20 cellular contexts compared by ENCODE assay signal in genomic region chr4:183936047-183936446, GRCh38. TPM values are rescaled to one million over a fixed set of nuclear protein-coding genes. Genes with fewer than 3 reads are reported as not detected.
"Had no signal": no experiment of that assay in that cellular context is flagged by ENCODE, and none has a peak within 500 bp of the region (broad histone marks: within the 10 kb centered on the region; RNA-seq: fewer than 3 reads in every experiment).

No MANE protein-coding gene starts in this region.

- H3K9me3 ChIP-seq: ascending aorta, breast epithelium, gastrocnemius medialis, mucosa of descending colon, upper lobe of right lung had no signal

- H3K36me3 Mint-ChIP-seq: naive thymus-derived CD4-positive, alpha-beta T cell had no signal

- DNase-seq: activated CD4-positive, alpha-beta T cell treated with anti-CD3 and anti-CD28 coated beads, Interleukin-2, amount 50 U/mL, for 1 hour; activated CD4-positive, CD25-positive, alpha-beta regulatory T cell; activated CD8-positive, alpha-beta memory T cell treated with anti-CD3 and anti-CD28 coated beads, Interleukin-2, amount 50 U/mL, for 4 hours; activated effector memory CD4-positive, alpha-beta T cell treated with anti-CD3 and anti-CD28 coated beads, Interleukin-2, amount 50 U/mL, for 16 hours; activated naive CD4-positive, alpha-beta T cell treated with anti-CD3 and anti-CD28 coated beads, Interleukin-2, amount 50 U/mL, for 16 hours; activated T-cell treated with anti-CD3 and anti-CD28 coated beads, Interleukin-2, amount 50 U/mL, for 4 hours; effector CD4-positive, alpha-beta T cell; gastrocnemius medialis; mucosa of descending colon; naive thymus-derived CD4-positive, alpha-beta T cell; retina; stimulated activated CD4-positive, alpha-beta T cell treated with anti-CD3 and anti-CD28 coated beads, Interleukin-12 subunit alpha, Interleukin-12 subunit beta, amount 100 ng/mL, for 4 hours; stimulated activated CD4-positive, alpha-beta T cell treated with anti-CD3 and anti-CD28 coated beads, Interleukin-1b, Interleukin-23, amount 100 ng/mL, for 48 hours; stimulated activated CD8-positive, alpha-beta memory T cell treated with anti-CD3 and anti-CD28 coated beads, Interleukin-4, amount 100 ng/mL, for 48 hours; stimulated activated naive CD4-positive, alpha-beta T cell; T-helper 1 cell; T-helper 9 cell; upper lobe of right lung had no signal

- H3K27me3 ChIP-seq: ascending aorta, breast epithelium, gastrocnemius medialis, upper lobe of right lung had no signal

- H3K4me3 Mint-ChIP-seq: activated T-cell treated with anti-CD3 and anti-CD28 coated beads, Interleukin-2, amount 50 U/mL, for 4 hours; naive thymus-derived CD4-positive, alpha-beta T cell had no signal

- H3K4me1 Mint-ChIP-seq: naive thymus-derived CD4-positive, alpha-beta T cell had no signal

- ATAC-seq: activated T-cell treated with anti-CD3 and anti-CD28 coated beads, Interleukin-2, amount 50 U/mL, for 4 hours; gastrocnemius medialis; mucosa of descending colon; naive thymus-derived CD4-positive, alpha-beta T cell; upper lobe of right lung had no signal

- H3K27ac Mint-ChIP-seq: naive thymus-derived CD4-positive, alpha-beta T cell had no signal

- H3K27ac ChIP-seq: ascending aorta, breast epithelium, gastrocnemius medialis, upper lobe of right lung had no signal

- H3K36me3 ChIP-seq: ascending aorta, breast epithelium, gastrocnemius medialis, upper lobe of right lung had no signal

- H3K4me3 ChIP-seq: ascending aorta, breast epithelium, gastrocnemius medialis, mucosa of descending colon, upper lobe of right lung had no signal

- H3K9me3 Mint-ChIP-seq: activated T-cell treated with anti-CD3 and anti-CD28 coated beads, Interleukin-2, amount 50 U/mL, for 4 hours; naive thymus-derived CD4-positive, alpha-beta T cell had no signal

- H3K4me1 ChIP-seq: ascending aorta, breast epithelium, gastrocnemius medialis, upper lobe of right lung had no signal

RNA-seq across cellular contexts. Expression of gene STOX2, which starts 30.9 kb away (rescaled TPM):
- total RNA-seq: activated T-cell treated with anti-CD3 and anti-CD28 coated beads, Interleukin-2, amount 50 U/mL, for 4 hours; naive thymus-derived CD4-positive, alpha-beta T cell had no signal
- polyA plus RNA-seq: naive thymus-derived CD4-positive, alpha-beta T cell had no signal
